21 cellular contexts compared by ENCODE assay signal in genomic region chr19:18313398-18313797, GRCh38.
"Had no signal": no experiment of that assay in that cellular context is flagged by ENCODE, and none has a peak within 500 bp of the region (broad histone marks: within the 10 kb centered on the region; RNA-seq: fewer than 3 reads in every experiment).

No MANE protein-coding gene starts in this region.

- H3K4me3 ChIP-seq: body of pancreas, heart right ventricle, suprapubic skin, vagina had no signal

- H3K9me3 ChIP-seq: body of pancreas, heart right ventricle, suprapubic skin, vagina had no signal

- DNase-seq: activated B cell treated with CpG ODN at 0.5 μM for 24 hours; activated CD4-positive, alpha-beta T cell treated with anti-CD3 and anti-CD28 coated beads for 36 hours; activated CD4-positive, alpha-beta T cell treated with anti-CD3 and anti-CD28 coated beads, Interleukin-2, amount 50 U/mL, for 48 hours; amygdala; body of pancreas; heart right ventricle; islet precursor cell; left cardiac atrium; nephron progenitor cell; posterior cingulate gyrus; small intestine; stimulated activated CD4-positive, alpha-beta T cell treated with anti-CD3 and anti-CD28 coated beads, Interleukin-2, amount 100 ng/mL, for 24 hours; stimulated activated naive CD8-positive, alpha-beta T cell treated with anti-CD3 and anti-CD28 coated beads, Interleukin-15, amount 100 ng/mL, for 72 hours; T1000 had no signal

- FAIRE-seq: small intestine had no signal

- H3K4me1 ChIP-seq: vagina had no signal

- H3K27ac ChIP-seq: body of pancreas, epithelial cell of prostate, heart right ventricle, suprapubic skin, vagina had no signal

- H3K27me3 ChIP-seq: body of pancreas, heart right ventricle, suprapubic skin, vagina had no signal

- ATAC-seq: activated CD4-positive, alpha-beta T cell treated with anti-CD3 and anti-CD28 coated beads for 36 hours; activated naive CD4-positive, alpha-beta T cell treated with anti-CD3 and anti-CD28 coated beads, Interleukin-2, amount 50 U/mL, for 72 hours; activated T-helper 17 cell treated with anti-CD3 and anti-CD28 coated beads, Interleukin-2, amount 50 U/mL, for 72 hours; body of pancreas; heart right ventricle; left cardiac atrium; sciatic nerve; stimulated activated effector memory CD8-positive, alpha-beta T cell treated with anti-CD3 and anti-CD28 coated beads, Interleukin-12 subunit alpha, Interleukin-12 subunit beta, amount 100 ng/mL, for 72 hours; stimulated activated naive CD8-positive, alpha-beta T cell treated with anti-CD3 and anti-CD28 coated beads, Interleukin-15, amount 100 ng/mL, for 72 hours had no signal
